In genomic region chr11:124739479-124740276, GRCh38 we compare ENCODE assay signal across 8 cellular contexts. TPM values are rescaled to one million over a fixed set of nuclear protein-coding genes. Genes with fewer than 3 reads are reported as not detected.
A peak's percentile ranks its signal among the peaks of the same experiment; 100 is the strongest.
DNase-seq lines count a peak whose midpoint lies in the region; ATAC-seq and TF ChIP-seq lines count a peak whose summit lies in the region.

Gene NRGN (plus strand): TSS chr11:124739942. CDS start chr11:124740085, 143 bp downstream.

- no peaks in the 10 kb centered on the region for H3K79me2 ChIP-seq in parathyroid adenoma

- TF ChIP-seq POLR2A in NB4 (IDR thresholded peaks at IDR 0.05; ENCODE audit: extremely low read depth, insufficient read length) (no peak), thyroid gland (IDR thresholded peaks at IDR 0.05) (peak in 1 of 2 donors; percentile 50)

- peak within 1 kb of the TSS; percentile 62 for H2AFZ ChIP-seq in parathyroid adenoma

- ATAC-seq in HG02588 (IDR thresholded peaks at IDR 0.05; ENCODE audit: unreplicated experiment) = peak; percentile 98
- ATAC-seq in Right ventricle myocardium superior (ENCODE audit: poor library complexity) = peak; percentile 99

- H3K9ac ChIP-seq in parathyroid adenoma = no peak within 1 kb of the TSS

- TF ChIP-seq CTCF in NB4 (IDR thresholded peaks at IDR 0.05; ENCODE audit: low read depth, low read length) = no peak
- no peak for TF ChIP-seq CTCF in parathyroid adenoma (IDR thresholded peaks at IDR 0.05)
- TF ChIP-seq CTCF in thyroid gland (IDR thresholded peaks at IDR 0.05) = no peak

- DNase-seq in NB4 (ENCODE audit: low read depth) = peak; percentile 89
- peak; percentile 81 for DNase-seq in SKM-1 (lab: John Stamatoyannopoulos, UW; ENCODE audit: unreplicated experiment)
- peak; percentile 88 for DNase-seq in activated naive CD8-positive, alpha-beta T cell treated with anti-CD3 and anti-CD28 coated beads for 36 hours
- peak; percentile 95 for DNase-seq in Right ventricle myocardium superior
- DNase-seq in thyroid gland = peak; percentile 94 to 95

- no peaks in the 10 kb centered on the region for H3K36me3 ChIP-seq in parathyroid adenoma (ENCODE audit: control insufficient read depth, insufficient read depth, low read length)
- no peaks in the 10 kb centered on the region for H3K36me3 ChIP-seq in thyroid gland

- H3K27ac ChIP-seq in parathyroid adenoma (no peak within 1 kb of the TSS), thyroid gland (no peak within 1 kb of the TSS)

- H3K9me3 Mint-ChIP-seq in activated naive CD8-positive, alpha-beta T cell treated with anti-CD3 and anti-CD28 coated beads for 36 hours = no peaks in the 10 kb centered on the region

- H3K4me3 ChIP-seq in GM08714 (ENCODE audit: low read length) (peak within 1 kb of the TSS; percentile 67; the same call in 1 of the 2 replicates), NB4 (ENCODE audit: low read depth, low read length) (peak within 1 kb of the TSS; percentile 42), parathyroid adenoma (ENCODE audit: low read depth, low read length) (peak within 1 kb of the TSS; percentile 42), thyroid gland (replicated peaks in 1 of 3) (peak within 1 kb of the TSS; percentile 5 to 49 (median 35))

- no peaks in the 10 kb centered on the region for H3K9me3 ChIP-seq in parathyroid adenoma (ENCODE audit: control insufficient read depth, low read length)
- no peaks in the 10 kb centered on the region for H3K9me3 ChIP-seq in thyroid gland

- intact Hi-C loops in Right ventricle myocardium superior (cut with DNase I) (no loop called here), thyroid gland (cut with DNase I) (loop anchor here (5.0 to 10.0 kb wide), 2 partner anchors 55 to 67 kb away; partner anchors contain the start of genes SIAE and SPA17)

- H3K27me3 Mint-ChIP-seq in activated naive CD8-positive, alpha-beta T cell treated with anti-CD3 and anti-CD28 coated beads for 36 hours = peaks cover 21% of the 10 kb centered on the region

- H3K27me3 ChIP-seq in parathyroid adenoma (ENCODE audit: control insufficient read depth, insufficient read depth, low read length) (no peaks in the 10 kb centered on the region), thyroid gland (no peaks in the 10 kb centered on the region)

- 2 to 5% methylated on average over 26 to 40 of the region's 59 CpGs for WGBS in thyroid gland, 2 donors

- peaks cover 12% of the 10 kb centered on the region for H3K4me1 Mint-ChIP-seq in activated naive CD8-positive, alpha-beta T cell treated with anti-CD3 and anti-CD28 coated beads for 36 hours

- no peaks in the 10 kb centered on the region for H3K36me3 Mint-ChIP-seq in activated naive CD8-positive, alpha-beta T cell treated with anti-CD3 and anti-CD28 coated beads for 36 hours

- peak within 1 kb of the TSS; percentile 68 for H3K4me2 ChIP-seq in parathyroid adenoma (ENCODE audit: low read length)

- H3K4me1 ChIP-seq in parathyroid adenoma (no peaks in the 10 kb centered on the region), thyroid gland (peaks cover 9 to 22% of the 10 kb centered on the region in 2 donors)

- H3K4me3 Mint-ChIP-seq in activated naive CD8-positive, alpha-beta T cell treated with anti-CD3 and anti-CD28 coated beads for 36 hours = peak within 1 kb of the TSS; percentile 82

- no peak within 1 kb of the TSS for H3K27ac Mint-ChIP-seq in activated naive CD8-positive, alpha-beta T cell treated with anti-CD3 and anti-CD28 coated beads for 36 hours

RNA-seq across cellular contexts. Expression of gene NRGN, which starts in this region (rescaled TPM):
- total RNA-seq in activated naive CD8-positive, alpha-beta T cell treated with anti-CD3 and anti-CD28 coated beads for 36 hours = 1 to 10 TPM; 7.8 to 8.1 TPM
- total RNA-seq in Right ventricle myocardium superior (3.6 TPM), thyroid gland (1 to 10 TPM in 3 of 4 donors, under 1 TPM in 1; 0.40 to 3.6 (median 2.7) TPM)
